32 cellular contexts compared by ENCODE assay signal in the genomic region with DNA sequence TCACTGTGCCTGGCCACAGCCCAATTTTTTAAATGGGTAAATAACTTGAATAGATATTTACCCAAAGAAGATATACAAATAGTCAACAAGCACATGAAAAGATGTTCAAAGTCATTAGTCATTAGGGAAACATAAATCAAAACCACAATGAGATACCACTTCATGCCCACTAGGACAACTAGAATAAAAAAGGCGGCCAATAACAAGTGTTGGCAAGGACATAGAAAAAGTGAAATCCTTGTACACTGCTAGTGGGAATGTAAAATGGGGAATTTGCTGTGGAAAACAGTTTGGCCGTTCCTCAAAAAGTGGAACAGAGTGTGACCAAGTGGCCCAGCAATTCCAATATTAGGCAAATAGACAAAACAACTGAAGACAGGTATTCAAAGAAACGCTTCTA.
"Had no signal": no experiment of that assay in that cellular context is flagged by ENCODE, and none has a peak within 500 bp of the region (broad histone marks: within the 10 kb centered on the region; RNA-seq: fewer than 3 reads in every experiment).

No MANE protein-coding gene starts in this region.

- H3K27ac Mint-ChIP-seq: activated B cell treated with CpG ODN at 0.5 μM for 24 hours; activated CD8-positive, alpha-beta T cell treated with anti-CD3 and anti-CD28 coated beads for 36 hours; activated naive CD8-positive, alpha-beta T cell; activated T-cell treated with anti-CD3 and anti-CD28 coated beads, Interleukin-2, amount 50 U/mL, for 24 hours; activated T-helper 17 cell treated with anti-CD3 and anti-CD28 coated beads, Interleukin-2, amount 50 U/mL, for 72 hours; dendritic cell treated with granulocyte-macrophage colony-stimulating factor and Interleukin-4, amounts not matched to agents 40 ng/mL and 50 ng/mL, for 4 days; endodermal cell; T-helper 1 cell treated with Interleukin-12 subunit alpha and Interleukin-12 subunit beta and Interleukin-4 antibody, amounts not matched to agents 30 μg/mL and 1 μg/mL, for 36 hours had no signal

- H3K4me1 Mint-ChIP-seq: activated B cell treated with CpG ODN at 0.5 μM for 24 hours; activated T-helper 17 cell treated with anti-CD3 and anti-CD28 coated beads, Interleukin-2, amount 50 U/mL, for 72 hours; central memory CD8-positive, alpha-beta T cell; endodermal cell had no signal

- DNase-seq: activated B cell treated with CpG ODN at 0.5 μM for 24 hours; activated CD4-positive, alpha-beta T cell treated with anti-CD3 and anti-CD28 coated beads for 48 hours; activated CD4-positive, alpha-beta T cell treated with anti-CD3 and anti-CD28 coated beads, Interleukin-2, amount 50 U/mL, for 1 hour; activated CD4-positive, alpha-beta T cell treated with anti-CD3 and anti-CD28 coated beads, Interleukin-2, amount 50 U/mL, for 48 hours; activated CD8-positive, alpha-beta memory T cell treated with anti-CD3 and anti-CD28 coated beads, Interleukin-2, amount 50 U/mL, for 48 hours; activated CD8-positive, alpha-beta T cell treated with anti-CD3 and anti-CD28 coated beads for 36 hours; activated effector memory CD4-positive, alpha-beta T cell treated with Interleukin-2 at 50 U/mL for 16 hours; activated gamma-delta T cell treated with Interleukin-2 at 50 U/mL for 16 hours; activated naive CD4-positive, alpha-beta T cell treated with anti-CD3 and anti-CD28 coated beads, Interleukin-2, amount 50 U/mL, for 16 hours; activated naive CD4-positive, alpha-beta T cell treated with Interleukin-2 at 50 U/mL for 16 hours; activated T-cell treated with anti-CD3 and anti-CD28 coated beads for 4 hours; activated T-cell treated with anti-CD3 and anti-CD28 coated beads, Interleukin-2, amount 50 U/mL, for 24 hours; amniotic stem cell; anterior cingulate cortex; brain microvascular endothelial cell; dorsolateral prefrontal cortex; effector memory CD4-positive, alpha-beta T cell; endodermal cell; foreskin keratinocyte; gastrocnemius medialis; glutamatergic neuron; heart left ventricle; T-helper 9 cell; WERI-Rb-1 had no signal

- H3K4me3 ChIP-seq: coronary artery, dorsolateral prefrontal cortex, gastrocnemius medialis, heart left ventricle had no signal

- H3K27me3 ChIP-seq: brain microvascular endothelial cell, gastrocnemius medialis had no signal

- H3K36me3 Mint-ChIP-seq: activated naive CD8-positive, alpha-beta T cell had no signal

- H3K27me3 Mint-ChIP-seq: activated CD8-positive, alpha-beta T cell treated with anti-CD3 and anti-CD28 coated beads for 36 hours had no signal

- H3K27ac ChIP-seq: brain microvascular endothelial cell, coronary artery, dorsolateral prefrontal cortex, foreskin keratinocyte, gastrocnemius medialis, heart left ventricle, WERI-Rb-1 had no signal

- H3K9me3 Mint-ChIP-seq: dendritic cell treated with granulocyte-macrophage colony-stimulating factor and Interleukin-4, amounts not matched to agents 40 ng/mL and 50 ng/mL, for 4 days; T-helper 1 cell treated with Interleukin-12 subunit alpha and Interleukin-12 subunit beta and Interleukin-4 antibody, amounts not matched to agents 30 μg/mL and 1 μg/mL, for 36 hours had no signal

- H3K36me3 ChIP-seq: brain microvascular endothelial cell, gastrocnemius medialis, heart left ventricle, WERI-Rb-1 had no signal

- H3K4me1 ChIP-seq: foreskin keratinocyte, gastrocnemius medialis had no signal

- H3K4me3 Mint-ChIP-seq: activated B cell treated with CpG ODN at 0.5 μM for 24 hours; activated CD8-positive, alpha-beta T cell treated with anti-CD3 and anti-CD28 coated beads for 36 hours; activated naive CD8-positive, alpha-beta T cell; activated T-cell treated with anti-CD3 and anti-CD28 coated beads, Interleukin-2, amount 50 U/mL, for 24 hours; activated T-helper 17 cell treated with anti-CD3 and anti-CD28 coated beads, Interleukin-2, amount 50 U/mL, for 72 hours; central memory CD8-positive, alpha-beta T cell; dendritic cell treated with granulocyte-macrophage colony-stimulating factor and Interleukin-4, amounts not matched to agents 40 ng/mL and 50 ng/mL, for 4 days; endodermal cell; T-helper 1 cell treated with Interleukin-12 subunit alpha and Interleukin-12 subunit beta and Interleukin-4 antibody, amounts not matched to agents 30 μg/mL and 1 μg/mL, for 36 hours had no signal

- ATAC-seq: activated CD4-positive, CD25-positive, alpha-beta regulatory T cell treated with anti-CD3 and anti-CD28 coated beads, Interleukin-2, amount 50 U/mL, for 24 hours; activated CD8-positive, alpha-beta T cell treated with anti-CD3 and anti-CD28 coated beads for 36 hours; activated T-helper 17 cell treated with anti-CD3 and anti-CD28 coated beads, Interleukin-2, amount 50 U/mL, for 72 hours; esophagus mucosa; foreskin keratinocyte; gastrocnemius medialis; heart left ventricle had no signal

- H3K9me3 ChIP-seq: gastrocnemius medialis had no signal
